ENCODE assay signal across 8 cellular contexts in the genomic region with DNA sequence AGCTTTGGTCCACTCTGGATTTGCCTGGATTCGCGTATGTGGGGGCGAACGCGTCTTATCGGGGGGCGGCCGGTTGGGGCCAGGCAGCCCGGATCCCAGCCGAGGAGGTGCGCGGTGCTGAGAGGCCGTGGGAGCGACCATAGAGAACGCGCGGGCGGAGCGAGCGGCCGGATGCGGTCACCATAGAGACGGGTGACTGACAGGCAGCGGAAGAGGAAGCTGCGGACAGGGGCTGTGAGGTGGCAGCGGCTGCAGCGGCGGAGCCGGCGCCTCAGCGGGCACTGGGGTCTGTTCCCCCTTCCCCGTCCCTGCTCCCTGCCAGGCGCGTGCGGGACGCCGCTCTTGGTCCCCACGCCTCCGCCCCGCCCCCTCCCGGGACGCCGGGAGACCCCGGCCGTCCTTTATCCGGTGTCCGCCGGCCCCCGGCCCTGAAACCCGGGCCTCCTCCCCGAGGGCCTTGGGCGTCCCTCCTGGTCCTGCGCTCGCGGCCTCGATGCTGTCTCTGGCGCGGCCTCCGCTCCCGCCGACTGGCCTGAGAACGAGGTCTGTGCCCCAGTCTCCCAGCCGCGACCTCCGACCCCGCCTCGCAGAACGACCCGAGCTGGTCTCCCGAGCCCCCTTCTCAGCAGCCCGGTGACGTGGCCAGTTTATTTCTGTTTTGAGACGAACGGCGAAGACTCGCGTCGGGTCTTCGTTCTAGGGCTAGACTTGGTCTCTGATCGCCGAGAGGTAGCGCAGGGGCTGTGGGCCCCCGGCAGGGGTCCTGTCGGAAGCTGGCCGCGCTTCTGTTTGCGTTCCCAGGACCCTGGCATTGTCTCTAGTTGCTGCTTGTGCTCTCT. TPM values are rescaled to one million over a fixed set of nuclear protein-coding genes. Genes with fewer than 3 reads are reported as not detected.
DNase-seq lines count a peak whose midpoint lies in the region; ATAC-seq, FAIRE-seq and TF ChIP-seq lines count a peak whose summit lies in the region.

A gene with protein sequence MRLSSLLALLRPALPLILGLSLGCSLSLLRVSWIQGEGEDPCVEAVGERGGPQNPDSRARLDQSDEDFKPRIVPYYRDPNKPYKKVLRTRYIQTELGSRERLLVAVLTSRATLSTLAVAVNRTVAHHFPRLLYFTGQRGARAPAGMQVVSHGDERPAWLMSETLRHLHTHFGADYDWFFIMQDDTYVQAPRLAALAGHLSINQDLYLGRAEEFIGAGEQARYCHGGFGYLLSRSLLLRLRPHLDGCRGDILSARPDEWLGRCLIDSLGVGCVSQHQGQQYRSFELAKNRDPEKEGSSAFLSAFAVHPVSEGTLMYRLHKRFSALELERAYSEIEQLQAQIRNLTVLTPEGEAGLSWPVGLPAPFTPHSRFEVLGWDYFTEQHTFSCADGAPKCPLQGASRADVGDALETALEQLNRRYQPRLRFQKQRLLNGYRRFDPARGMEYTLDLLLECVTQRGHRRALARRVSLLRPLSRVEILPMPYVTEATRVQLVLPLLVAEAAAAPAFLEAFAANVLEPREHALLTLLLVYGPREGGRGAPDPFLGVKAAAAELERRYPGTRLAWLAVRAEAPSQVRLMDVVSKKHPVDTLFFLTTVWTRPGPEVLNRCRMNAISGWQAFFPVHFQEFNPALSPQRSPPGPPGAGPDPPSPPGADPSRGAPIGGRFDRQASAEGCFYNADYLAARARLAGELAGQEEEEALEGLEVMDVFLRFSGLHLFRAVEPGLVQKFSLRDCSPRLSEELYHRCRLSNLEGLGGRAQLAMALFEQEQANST (plus strand): TSS at position 212 of the 839 bp plus-strand sequence. CDS start 1,529 bp downstream, outside the sequence.

- no peak within 1 kb of the TSS for H2BK12ac ChIP-seq in neuronal stem cell (ENCODE audit: low read length)

- peak within 1 kb of the TSS; percentile 96 for H3K4me2 ChIP-seq in neuronal stem cell (ENCODE audit: insufficient read depth, low read length, poor library complexity, severe bottlenecking)

- H2BK120ac ChIP-seq in neuronal stem cell (ENCODE audit: low read depth, low read length) = no peak within 1 kb of the TSS

- H3K79me1 ChIP-seq in neuronal stem cell (ENCODE audit: low read depth, low read length) = peaks cover 16% of the 10 kb centered on the region

- no peaks in the 10 kb centered on the region for H3K9me3 ChIP-seq in SJSA1 (replicated peaks)
- no peaks in the 10 kb centered on the region for H3K9me3 ChIP-seq in neuronal stem cell (replicated peaks in 1 of 2; ENCODE audit: control insufficient read depth in 2 of 2, insufficient read depth in 1 of 2, low read depth in 1 of 2, low read length in 2 of 2)

- no peak within 1 kb of the TSS for H3K4ac ChIP-seq in neuronal stem cell (ENCODE audit: low read length)

- no peak for TF ChIP-seq CTCF in foreskin keratinocyte (conservative IDR thresholded peaks at IDR 0.05)
- no peak for TF ChIP-seq CTCF in subcutaneous adipose tissue (IDR thresholded peaks at IDR 0.05; ENCODE audit: low read depth)

- whole genome bisulfite sequencing in neuronal stem cell (ENCODE audit: extremely low coverage in 2 of 2, insufficient read length in 2 of 2, insufficient replicate concordance in 1 of 2), 2 donors = no CpG with 5 or more reads among the region's 87 CpGs

- H2AFZ ChIP-seq in neuronal stem cell (ENCODE audit: low read length) = peak within 1 kb of the TSS; percentile 84

- no peak for FAIRE-seq in H54 (lab: Jason Lieb, UNC)

- peak within 1 kb of the TSS; percentile 86 for H3K4me3 ChIP-seq in SJSA1
- H3K4me3 ChIP-seq in neuronal stem cell (ENCODE audit: low read length in 2 of 2) = peak within 1 kb of the TSS; percentile 65 to 89

- H3K18ac ChIP-seq in neuronal stem cell (ENCODE audit: low read length) = peak within 1 kb of the TSS; percentile 95

- H3K36me3 ChIP-seq in SJSA1 (peaks cover 52% of the 10 kb centered on the region), neuronal stem cell (replicated peaks in 1 of 2; ENCODE audit: control insufficient read depth in 2 of 2, insufficient read depth in 2 of 2, low read length in 2 of 2) (peaks cover 17 to 33% of the 10 kb centered on the region in 2 donors)

- peak within 1 kb of the TSS; percentile 81 for H3K27ac ChIP-seq in SJSA1
- H3K27ac ChIP-seq in foreskin keratinocyte = peak within 1 kb of the TSS; percentile 46
- H3K27ac ChIP-seq in neuronal stem cell (replicated peaks; ENCODE audit: low read length) = no peak within 1 kb of the TSS

- TF ChIP-seq POLR2A in H54 (IDR thresholded peaks at IDR 0.05; ENCODE audit: low read depth, low read length) = peak; percentile 85

- H2BK15ac ChIP-seq in neuronal stem cell (ENCODE audit: low read length) = peak within 1 kb of the TSS; percentile 3

- H4K91ac ChIP-seq in neuronal stem cell (ENCODE audit: low read depth, low read length, poor library complexity) = no peak within 1 kb of the TSS

- H2BK5ac ChIP-seq in neuronal stem cell (ENCODE audit: low read length) = peak within 1 kb of the TSS; percentile 4

- DNase-seq in GF-D8 (lab: John Stamatoyannopoulos, UW) (peak; percentile 77), H54 (ENCODE audit: insufficient read length, low spot score) (peak; percentile 95), M059J (ENCODE audit: low read depth) (peak; percentile 86), SJSA1 (ENCODE audit: low read depth in 1 of 2, low spot score in 2 of 2) (peak; percentile 72 to 92), foreskin keratinocyte (peak; percentile 37 to 74), neuronal stem cell (ENCODE audit: low spot score) (peak; percentile 77)
- DNase-seq in activated naive CD4-positive, alpha-beta T cell (lab: John Stamatoyannopoulos, UW) = peak; percentile 46 to 82 (median 72)

- no peaks in the 10 kb centered on the region for H3K27me3 ChIP-seq in SJSA1 (replicated peaks)
- H3K27me3 ChIP-seq in foreskin keratinocyte = no peaks in the 10 kb centered on the region
- H3K27me3 ChIP-seq in neuronal stem cell (ENCODE audit: control insufficient read depth in 3 of 3, insufficient read depth in 3 of 3, low read depth in 1 of 3, low read length in 3 of 3) = no peaks in the 10 kb centered on the region

- no peak within 1 kb of the TSS for H4K8ac ChIP-seq in neuronal stem cell (ENCODE audit: low read depth, low read length)

- peak within 1 kb of the TSS; percentile 95 for H2AK5ac ChIP-seq in neuronal stem cell (ENCODE audit: low read depth, low read length)

- H3K23ac ChIP-seq in neuronal stem cell (ENCODE audit: low read depth, low read length, poor library complexity) = peak within 1 kb of the TSS; percentile 99

- ATAC-seq in foreskin keratinocyte = peak; percentile 87

- peaks cover 25% of the 10 kb centered on the region for H3K4me1 ChIP-seq in SJSA1 (replicated peaks)
- H3K4me1 ChIP-seq in foreskin keratinocyte = no peaks in the 10 kb centered on the region
- H3K4me1 ChIP-seq in neuronal stem cell (ENCODE audit: control insufficient read depth in 2 of 2, insufficient read depth in 1 of 2, low read depth in 1 of 2, low read length in 2 of 2) = peaks cover 11 to 13% of the 10 kb centered on the region in 2 donors

- peak within 1 kb of the TSS; percentile 86 for H3K9ac ChIP-seq in neuronal stem cell (ENCODE audit: low read depth, low read length, poor library complexity)

- H3K14ac ChIP-seq in neuronal stem cell (ENCODE audit: low read length) = peak within 1 kb of the TSS; percentile 58

RNA-seq across cellular contexts. Expression of the gene that starts here (rescaled TPM):
- total RNA-seq in M059J (2014; rRNA removed; shearing (Covaris generic)) = 47.2 and 90.1 TPM in 2 replicates
- 50.1 and 68.1 TPM in 2 replicates for total RNA-seq in SJSA1 (2014; rRNA removed; shearing (Covaris generic))
- total RNA-seq in foreskin keratinocyte = 36.8 and 46.0 TPM in 2 replicates
- polyA plus RNA-seq in foreskin keratinocyte = 27.1 and 33.2 TPM in 2 replicates
- 8.2 TPM for polyA plus RNA-seq in neuronal stem cell (2013, experiment 1 of 2)
- 8.7 TPM for polyA plus RNA-seq in neuronal stem cell (2013, experiment 2 of 2)
- total RNA-seq in subcutaneous adipose tissue = 10 to 100 TPM; 14.2 to 28.3 (median 24.3) TPM
